Comparison of ENCODE assay signal across 9 cellular contexts in the genomic region with DNA sequence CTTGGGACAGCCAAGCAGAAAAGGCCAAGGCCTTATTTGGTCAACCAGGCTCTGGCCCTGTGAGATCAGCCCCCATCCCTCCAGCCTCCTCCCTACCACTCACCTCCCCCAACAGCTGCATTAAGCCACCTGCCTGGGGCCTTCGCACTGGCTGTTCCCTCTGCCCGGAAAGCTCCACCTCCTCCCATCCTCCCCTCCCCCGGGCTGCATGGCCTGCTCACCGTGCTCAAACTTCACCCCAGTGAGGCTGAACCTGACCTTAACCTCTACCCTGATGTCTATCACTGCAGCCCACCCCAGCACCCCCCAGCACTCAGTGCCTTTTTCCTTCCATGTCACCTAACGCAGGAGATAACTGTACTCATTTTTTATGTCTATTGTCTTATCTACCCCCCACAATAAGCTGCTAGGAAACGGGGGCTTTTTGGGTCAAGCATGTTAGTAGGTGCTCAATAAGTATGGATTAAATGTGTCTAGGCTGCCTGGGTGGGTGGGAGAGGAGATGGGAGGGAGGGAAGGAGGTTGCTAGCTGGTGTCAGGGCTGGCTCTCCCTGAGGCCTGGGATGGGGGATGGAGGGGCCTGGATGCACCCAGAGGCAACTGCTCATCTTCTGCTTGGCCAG. TPM values are rescaled to one million over a fixed set of nuclear protein-coding genes. Genes with fewer than 3 reads are reported as not detected.
DNase-seq lines count a peak whose midpoint lies in the region; ATAC-seq, FAIRE-seq and TF ChIP-seq lines count a peak whose summit lies in the region.
"Had no signal": no experiment of that assay in that cellular context is flagged by ENCODE, and none has a peak within 500 bp of the region (broad histone marks: within the 10 kb centered on the region; RNA-seq: fewer than 3 reads in every experiment).

No MANE protein-coding gene starts in this region.

- H3K79me2 ChIP-seq in GM12878 (ENCODE audit: control insufficient read depth, insufficient read depth, low read length), result peaks cover 57% of the 10 kb centered on the region

- peak; percentile 61 for DNase-seq in activated gamma-delta T cell treated with Interleukin-2 at 50 U/mL for 16 hours
- no peak for DNase-seq in activated gamma-delta T cell (lab: John Stamatoyannopoulos, UW)
- peak; percentile 72 for DNase-seq in SK-N-DZ (ENCODE audit: low spot score)
- peak; percentile 75 for DNase-seq in GM12878 (ENCODE audit: low read depth, low spot score)
- DNase-seq in stimulated activated CD4-positive, alpha-beta T cell treated with anti-CD3 and anti-CD28 coated beads, Interleukin-15, amount 100 ng/mL, for 1 hour (ENCODE audit: low read depth in 1 of 2, low spot score in 1 of 2), result peak; percentile 47 to 59
- DNase-seq in NCI-H187 treated with DMSO at 0.1 percent for 48 hours (lab: John Stamatoyannopoulos, UW), result no peak
- no peak for DNase-seq in SIG-M5 (lab: John Stamatoyannopoulos, UW)
- DNase-seq in head of caudate nucleus, result no peak

- no peak overlapping the region for H2AFZ ChIP-seq in GM12878 (ENCODE audit: control insufficient read depth, low read depth, low read length)

- SMC1A ChIA-PET in GM12878 (lab: Charles Lee; ENCODE audit: uncharacterized antibody, unreplicated experiment), result interaction anchor here (1.0 to 4.2 kb wide), 11 partner anchors 9 to 89 kb away, joined by 3 to 46 read pairs (median 3); a partner anchor contains a TSS

- POLR2A ChIA-PET in GM12878 (lab: Charles Lee), result interaction anchor here (0.6 to 4.7 kb wide), 15 partner anchors 8 to 153 kb away, joined by 3 to 95 read pairs (median 9); a partner anchor contains a TSS

- peaks cover 36% of the 10 kb centered on the region for H3K4me1 ChIP-seq in GM12878 (ENCODE audit: control insufficient read depth, insufficient read depth, low read length)

- no peak for TF ChIP-seq CTCF in GM12878 (IDR thresholded peaks at IDR 0.05 in 2 of 3, conservative IDR thresholded peaks at IDR 0.05 in 1 of 3; ENCODE audit: control insufficient read depth in 2 of 3, extremely low read depth in 1 of 3, insufficient read depth in 1 of 3, low read depth in 3 of 3, low read length in 3 of 3)

- RAD21 ChIA-PET in GM12878 (lab: Charles Lee; ENCODE audit: unreplicated experiment), result interaction anchor here (0.6 to 7.2 kb wide), 9 partner anchors 8 to 174 kb away, joined by 5 to 112 read pairs (median 20); a partner anchor contains a TSS

- in situ Hi-C loops in GM12878 (cut with MboI), result no loop called here

- 2% methylated on average over 6 of the region's 6 CpGs for WGBS in GM12878 (ENCODE audit: insufficient coverage, insufficient replicate concordance, low lambda C conversion rate, missing lambda C conversion rate)

- peak; percentile 38 for TF ChIP-seq POLR2A in GM12878 (IDR thresholded peaks at IDR 0.05; ENCODE audit: low read depth, low read length)

- H3K27me3 ChIP-seq in GM12878 (replicated peaks in 1 of 2; ENCODE audit: control insufficient read depth in 2 of 2, insufficient read depth in 2 of 2, low read length in 1 of 2), result no peaks in the 10 kb centered on the region

- peak overlapping the region; percentile 71 for H3K4me2 ChIP-seq in GM12878 (ENCODE audit: control insufficient read depth, insufficient read depth)

- peak overlapping the region; percentile 90 for H3K4me3 ChIP-seq in GM12878

- CTCF ChIA-PET in GM12878 (lab: Yijun Ruan, JAX), result interaction anchor here (0.5 to 4.3 kb wide), 16 partner anchors 9 to 220 kb away, joined by 3 to 53 read pairs (median 4); a partner anchor contains a TSS

- peak overlapping the region; percentile 99 for H3K9ac ChIP-seq in GM12878 (ENCODE audit: control insufficient read depth, insufficient read depth, low read length)

- TF ChIP-seq RAD21 in GM12878 (IDR thresholded peaks at IDR 0.05; ENCODE audit: insufficient read depth, low read depth, low read length), result no peak

- peak overlapping the region; percentile 99 for H3K27ac ChIP-seq in GM12878 (ENCODE audit: control insufficient read depth, insufficient read depth)

- H3K9me3 ChIP-seq in GM12878 (replicated peaks; ENCODE audit: control insufficient read depth, insufficient read depth, low read length), result no peaks in the 10 kb centered on the region

- peak; percentile 95 for FAIRE-seq in GM12878 (lab: Jason Lieb, UNC)

- H3K36me3 ChIP-seq in GM12878 (ENCODE audit: control insufficient read depth in 2 of 2, insufficient read depth in 2 of 2, low read length in 1 of 2), result peaks cover 6 to 21% of the 10 kb centered on the region in 2 experiments; a peak in 3 of 4 replicates

- no TSS peak for BruUV-seq in GM12878 (replicated peaks; lab: Mats Ljungman, UMichigan)

- intact Hi-C loops in GM12878 (cut with micrococcal nuclease; ENCODE audit: unreplicated experiment) (loop anchor here (2.0 to 5.0 kb wide), 4 partner anchors 32 to 70 kb away; a partner anchor contains a TSS), head of caudate nucleus (cut with DNase I) (no loop called here)

- TF ChIP-seq EP300 in GM12878 (IDR thresholded peaks at IDR 0.05; ENCODE audit: borderline replicate concordance in 1 of 2, control insufficient read depth in 1 of 2, low read depth in 2 of 2, low read length in 2 of 2), result peak; percentile 28 to 30; a peak in 1 of 4 replicates

- ATAC-seq in GM12878, result peak; percentile 66

- H4K20me1 ChIP-seq in GM12878 (ENCODE audit: control insufficient read depth, insufficient read depth), result no peaks in the 10 kb centered on the region

RNA-seq across cellular contexts. Expression of a gene that starts 0.9 kb away (rescaled TPM):
- polyA plus RNA-seq in SK-N-DZ (2014; cell fraction: cytosol; rRNA removed), result 1.8 TPM in 1 of 2 replicates, not detected in the other
- 2.7 and 7.3 TPM in 2 replicates for polyA plus RNA-seq in SK-N-DZ (2014; cell fraction: nucleus; rRNA removed)
- 56.0 and 64.3 TPM in 2 replicates for total RNA-seq in GM12878 (2013; cell fraction: nucleolus; rRNA removed)
- total RNA-seq in GM12878 (2014; rRNA removed), result 195 and 266 TPM in 2 replicates
- total RNA-seq in GM12878 (2014; rRNA removed; fragmentation: Illumina TruSeq; extraction: Trizol), result 38.4 and 45.3 TPM in 2 replicates
- total RNA-seq in GM12878 (2021), result 197 and 204 TPM in 2 replicates
- 102 TPM for polyA plus RNA-seq in GM12878 (2011; ENCODE audit: low read depth)
- 21.1 and 49.8 TPM in 2 replicates for polyA plus RNA-seq in GM12878 (2011; rRNA removed)
- 123 and 201 TPM in 2 replicates for polyA plus RNA-seq in GM12878 (2011; cell fraction: cytosol; rRNA removed)
- polyA plus RNA-seq in GM12878 (2011; cell fraction: nucleus; rRNA removed), result 92.2 and 109 TPM in 2 replicates
- 177 and 267 TPM in 2 replicates for polyA plus RNA-seq in GM12878 (2012)
- 0.70 and 9.3 TPM in 2 replicates for polyA plus RNA-seq in GM12878 (2014; fragmentation: Illumina TruSeq; extraction: Trizol)
- polyA plus RNA-seq in GM12878 (2014; fragmentation: Nextera tagmentation; extraction: Ambion mirVana), result 1 to 10 TPM; 4.7 to 9.3 TPM
- polyA plus RNA-seq in GM12878 (2014; rRNA removed), result 257 and 361 TPM in 2 replicates
- 100 to 1,000 TPM; 200 to 239 TPM for polyA plus RNA-seq in GM12878 (2016; fragmentation: Nextera tagmentation; extraction: Ambion mirVana)
- polyA minus RNA-seq in GM12878 (2011; rRNA and poly(A)+ RNA removed), result 32.3 and 78.7 TPM in 2 replicates
- 39.3 and 42.1 TPM in 2 replicates for polyA minus RNA-seq in GM12878 (2011; cell fraction: cytosol; rRNA and poly(A)+ RNA removed)
- 47.1 and 83.3 TPM in 2 replicates for polyA minus RNA-seq in GM12878 (2011; cell fraction: nucleus; rRNA and poly(A)+ RNA removed)

RNA-seq across cellular contexts. Expression of a gene that starts 6.7 kb away (rescaled TPM):
- 48.5 and 52.3 TPM in 2 replicates for polyA plus RNA-seq in SK-N-DZ (2014; cell fraction: cytosol; rRNA removed)
- 71.9 and 84.5 TPM in 2 replicates for polyA plus RNA-seq in SK-N-DZ (2014; cell fraction: nucleus; rRNA removed)
- total RNA-seq in GM12878 (2013; cell fraction: nucleolus; rRNA removed), result 27.7 and 31.4 TPM in 2 replicates
- total RNA-seq in GM12878 (2014; rRNA removed) (21.3 and 24.6 TPM in 2 replicates), GM12878 (2014; rRNA removed; fragmentation: Illumina TruSeq; extraction: Trizol) (6.3 and 7.4 TPM in 2 replicates), GM12878 (2021) (28.5 and 30.6 TPM in 2 replicates)
- 6.5 TPM for polyA plus RNA-seq in GM12878 (2011; ENCODE audit: low read depth)
- polyA plus RNA-seq in GM12878 (2011; rRNA removed) (8.0 and 26.4 TPM in 2 replicates), GM12878 (2014; fragmentation: Illumina TruSeq; extraction: Trizol) (2.5 and 7.0 TPM in 2 replicates), GM12878 (2014; fragmentation: Nextera tagmentation; extraction: Ambion mirVana) (1 to 10 TPM in 1 of 2 experiments, under 1 TPM in 1; 0.24 to 1.9 TPM), GM12878 (2014; rRNA removed) (21.7 and 26.9 TPM in 2 replicates), GM12878 (2016; fragmentation: Nextera tagmentation; extraction: Ambion mirVana) (10 to 100 TPM; 23.6 to 25.1 TPM)
- polyA plus RNA-seq in GM12878 (2011; cell fraction: cytosol; rRNA removed), result 36.3 and 58.1 TPM in 2 replicates
- 85.0 and 107 TPM in 2 replicates for polyA plus RNA-seq in GM12878 (2011; cell fraction: nucleus; rRNA removed)
- polyA plus RNA-seq in GM12878 (2012), result 26.2 and 37.8 TPM in 2 replicates
- polyA minus RNA-seq in GM12878 (2011; rRNA and poly(A)+ RNA removed), result 25.8 and 31.5 TPM in 2 replicates
- polyA minus RNA-seq in GM12878 (2011; cell fraction: cytosol; rRNA and poly(A)+ RNA removed), result 16.2 and 16.5 TPM in 2 replicates
- polyA minus RNA-seq in GM12878 (2011; cell fraction: nucleus; rRNA and poly(A)+ RNA removed), result 31.6 and 47.2 TPM in 2 replicates

RNA-seq across cellular contexts. Expression of a gene that starts 8.3 kb away (rescaled TPM):
- polyA plus RNA-seq in SK-N-DZ (2014; cell fraction: cytosol; rRNA removed), result 116 and 124 TPM in 2 replicates
- 201 and 220 TPM in 2 replicates for polyA plus RNA-seq in SK-N-DZ (2014; cell fraction: nucleus; rRNA removed)
- 49.5 and 61.9 TPM in 2 replicates for total RNA-seq in GM12878 (2013; cell fraction: nucleolus; rRNA removed)
- total RNA-seq in GM12878 (2014; rRNA removed) (68.4 and 72.5 TPM in 2 replicates), GM12878 (2014; rRNA removed; fragmentation: Illumina TruSeq; extraction: Trizol) (36.6 and 41.8 TPM in 2 replicates), GM12878 (2021) (68.1 and 70.9 TPM in 2 replicates)
- 17.7 TPM for polyA plus RNA-seq in GM12878 (2011; ENCODE audit: low read depth)
- polyA plus RNA-seq in GM12878 (2011; rRNA removed) (36.8 and 48.7 TPM in 2 replicates), GM12878 (2014; fragmentation: Illumina TruSeq; extraction: Trizol) (15.7 and 41.1 TPM in 2 replicates), GM12878 (2014; fragmentation: Nextera tagmentation; extraction: Ambion mirVana) (1 to 10 TPM in 1 of 2 experiments, under 1 TPM in 1; 0.39 to 2.3 TPM), GM12878 (2014; rRNA removed) (88.3 and 99.8 TPM in 2 replicates), GM12878 (2016; fragmentation: Nextera tagmentation; extraction: Ambion mirVana) (100 to 1,000 TPM in 1 of 2 experiments, 10 to 100 TPM in 1; 95.4 to 101 TPM)
- 68.3 and 102 TPM in 2 replicates for polyA plus RNA-seq in GM12878 (2011; cell fraction: cytosol; rRNA removed)
- polyA plus RNA-seq in GM12878 (2011; cell fraction: nucleus; rRNA removed), result 177 and 183 TPM in 2 replicates
- polyA plus RNA-seq in GM12878 (2012), result 39.6 and 41.2 TPM in 2 replicates
- 58.9 and 82.0 TPM in 2 replicates for polyA minus RNA-seq in GM12878 (2011; rRNA and poly(A)+ RNA removed)
- polyA minus RNA-seq in GM12878 (2011; cell fraction: cytosol; rRNA and poly(A)+ RNA removed), result 22.7 and 32.3 TPM in 2 replicates
- polyA minus RNA-seq in GM12878 (2011; cell fraction: nucleus; rRNA and poly(A)+ RNA removed), result 51.4 and 86.0 TPM in 2 replicates

RNA-seq across cellular contexts. Expression of a gene that starts 16.0 kb away (rescaled TPM):
- not detected in 2 replicates for polyA plus RNA-seq in SK-N-DZ (2014; cell fraction: cytosol; rRNA removed)
- polyA plus RNA-seq in SK-N-DZ (2014; cell fraction: nucleus; rRNA removed), result not detected in 2 replicates
- not detected in 2 replicates for total RNA-seq in GM12878 (2013; cell fraction: nucleolus; rRNA removed)
- total RNA-seq in GM12878 (2014; rRNA removed) (not detected in 2 replicates), GM12878 (2014; rRNA removed; fragmentation: Illumina TruSeq; extraction: Trizol) (not detected in 2 replicates), GM12878 (2021) (not detected in 2 replicates)
- not detected for polyA plus RNA-seq in GM12878 (2011; ENCODE audit: low read depth)
- polyA plus RNA-seq in GM12878 (2011; rRNA removed) (not detected in 2 replicates), GM12878 (2014; fragmentation: Illumina TruSeq; extraction: Trizol) (not detected in 2 replicates), GM12878 (2014; fragmentation: Nextera tagmentation; extraction: Ambion mirVana) (not detected), GM12878 (2014; rRNA removed) (not detected in 2 replicates), GM12878 (2016; fragmentation: Nextera tagmentation; extraction: Ambion mirVana) (not detected)
- not detected in 2 replicates for polyA plus RNA-seq in GM12878 (2011; cell fraction: cytosol; rRNA removed)
- not detected in 2 replicates for polyA plus RNA-seq in GM12878 (2011; cell fraction: nucleus; rRNA removed)
- polyA plus RNA-seq in GM12878 (2012), result 0.18 and 0.20 TPM in 2 replicates
- not detected in 2 replicates for polyA minus RNA-seq in GM12878 (2011; rRNA and poly(A)+ RNA removed)
- not detected in 2 replicates for polyA minus RNA-seq in GM12878 (2011; cell fraction: cytosol; rRNA and poly(A)+ RNA removed)
- not detected in 2 replicates for polyA minus RNA-seq in GM12878 (2011; cell fraction: nucleus; rRNA and poly(A)+ RNA removed)
- polyA plus RNA-seq: adipose tissue had no signal

RNA-seq across cellular contexts. Expression of a gene that starts 18.6 kb away (rescaled TPM):
- not detected in 2 replicates for polyA plus RNA-seq in SK-N-DZ (2014; cell fraction: cytosol; rRNA removed)
- not detected in 2 replicates for polyA plus RNA-seq in SK-N-DZ (2014; cell fraction: nucleus; rRNA removed)
- 5.1 and 6.4 TPM in 2 replicates for total RNA-seq in GM12878 (2013; cell fraction: nucleolus; rRNA removed)
- total RNA-seq in GM12878 (2014; rRNA removed) (not detected in 2 replicates), GM12878 (2014; rRNA removed; fragmentation: Illumina TruSeq; extraction: Trizol) (0.13 and 0.18 TPM in 2 replicates), GM12878 (2021) (0.41 and 0.69 TPM in 2 replicates)
- 0.30 TPM for polyA plus RNA-seq in GM12878 (2011; ENCODE audit: low read depth)
- polyA plus RNA-seq in GM12878 (2011; rRNA removed) (0.27 and 0.55 TPM in 2 replicates), GM12878 (2014; fragmentation: Illumina TruSeq; extraction: Trizol) (0.04 and 0.44 TPM in 2 replicates), GM12878 (2014; fragmentation: Nextera tagmentation; extraction: Ambion mirVana) (under 1 TPM; 0.05 to 0.06 TPM), GM12878 (2014; rRNA removed) (0.15 and 0.19 TPM in 2 replicates), GM12878 (2016; fragmentation: Nextera tagmentation; extraction: Ambion mirVana) (under 1 TPM in 1 of 2 experiments, not detected in 1; 0.15 TPM)
- 0.04 and 0.12 TPM in 2 replicates for polyA plus RNA-seq in GM12878 (2011; cell fraction: cytosol; rRNA removed)
- polyA plus RNA-seq in GM12878 (2011; cell fraction: nucleus; rRNA removed), result 0.79 and 0.94 TPM in 2 replicates
- 0.51 and 0.84 TPM in 2 replicates for polyA plus RNA-seq in GM12878 (2012)
- polyA minus RNA-seq in GM12878 (2011; rRNA and poly(A)+ RNA removed), result not detected in 2 replicates
- not detected in 2 replicates for polyA minus RNA-seq in GM12878 (2011; cell fraction: cytosol; rRNA and poly(A)+ RNA removed)
- 0.29 TPM in 1 of 2 replicates, not detected in the other for polyA minus RNA-seq in GM12878 (2011; cell fraction: nucleus; rRNA and poly(A)+ RNA removed)

Comparison
In these comparisons a context has a peak if more than half of its experiments do, and no peak if none do; other contexts are left out.
1. DNase-seq: peak in activated gamma-delta T cell treated with Interleukin-2 at 50 U/mL for 16 hours (single experiment), SK-N-DZ (single experiment), GM12878 (single experiment) and stimulated activated CD4-positive, alpha-beta T cell treated with anti-CD3 and anti-CD28 coated beads, Interleukin-15, amount 100 ng/mL, for 1 hour (2 of 2); none in activated gamma-delta T cell (single experiment), NCI-H187 treated with DMSO at 0.1 percent for 48 hours (single experiment), SIG-M5 (single experiment) and head of caudate nucleus (0 of 42).